In genomic region chr17:79165756-79166473, GRCh38 we compare ENCODE assay signal across 25 cellular contexts.
DNase-seq lines count a peak whose midpoint lies in the region; ATAC-seq, FAIRE-seq and TF ChIP-seq lines count a peak whose summit lies in the region.
"Had no signal": no experiment of that assay in that cellular context is flagged by ENCODE, and none has a peak within 500 bp of the region (broad histone marks: within the 10 kb centered on the region; RNA-seq: fewer than 3 reads in every experiment).

No MANE protein-coding gene starts in this region.

- H3K27me3 Mint-ChIP-seq in naive thymus-derived CD8-positive, alpha-beta T cell = no peaks in the 10 kb centered on the region

- no peak overlapping the region for H3K9ac ChIP-seq in BLaER1
- H3K9ac ChIP-seq in BLaER1 treated with 17β-estradiol and CSF1 and Interleukin-3, amounts not matched to agents 10 nM and 100 nM = peak overlapping the region in 2 of 11 experiments; percentile 18 to 52; a peak in 1 of 22 replicates

- no peak for ATAC-seq in naive thymus-derived CD8-positive, alpha-beta T cell
- ATAC-seq in right cardiac atrium = no peak
- ATAC-seq: GM12878 had no signal

- TF ChIP-seq CTCF in WERI-Rb-1 (IDR thresholded peaks at IDR 0.05; ENCODE audit: low read depth, low read length) = no peak

- POLR2A ChIA-PET in naive thymus-derived CD8-positive, alpha-beta T cell (lab: Charles Lee) = no interaction called here

- H3K9me3 Mint-ChIP-seq in naive thymus-derived CD8-positive, alpha-beta T cell = no peaks in the 10 kb centered on the region
- H3K9me3 Mint-ChIP-seq: CD4-positive, alpha-beta memory T cell; CD4-positive, CD25-positive, alpha-beta regulatory T cell; CD8-positive, alpha-beta memory T cell had no signal

- H3K9me3 ChIP-seq in BLaER1 (no peaks in the 10 kb centered on the region), WERI-Rb-1 (ENCODE audit: severe bottlenecking) (no peaks in the 10 kb centered on the region), right cardiac atrium (ENCODE audit: control insufficient read depth, low read length) (no peaks in the 10 kb centered on the region)
- no peaks in the 10 kb centered on the region for H3K9me3 ChIP-seq in BLaER1 treated with 17β-estradiol and CSF1 and Interleukin-3, amounts not matched to agents 10 nM and 100 nM (replicated peaks in 1 of 11)
- H3K9me3 ChIP-seq: BE2C had no signal

- H3K4me3 Mint-ChIP-seq in naive thymus-derived CD8-positive, alpha-beta T cell = no peak overlapping the region
- H3K4me3 Mint-ChIP-seq: CD14-positive monocyte; CD4-positive, alpha-beta memory T cell; CD4-positive, CD25-positive, alpha-beta regulatory T cell; CD8-positive, alpha-beta memory T cell had no signal

- peaks cover 6% of the 10 kb centered on the region; the same call in 1 of the 2 replicates for H3K27me3 ChIP-seq in BLaER1
- 0 out of 22 replicates have a peak, but pooled peaks cover 0 to 7% (median 0%) of the 10 kb centered on the region in 11 experiments for H3K27me3 ChIP-seq in BLaER1 treated with 17β-estradiol and CSF1 and Interleukin-3, amounts not matched to agents 10 nM and 100 nM
- H3K27me3 ChIP-seq in WERI-Rb-1 (ENCODE audit: insufficient read depth, low read depth, severe bottlenecking) = no peaks in the 10 kb centered on the region
- H3K27me3 ChIP-seq in right cardiac atrium (ENCODE audit: control insufficient read depth, insufficient read depth) = no peaks in the 10 kb centered on the region

- FAIRE-seq in GM19239 (lab: Jason Lieb, UNC) = no peak
- FAIRE-seq: A204.1, GM12878 had no signal

- H3K27ac Mint-ChIP-seq in naive thymus-derived CD8-positive, alpha-beta T cell = peak overlapping the region in 1 of 10 donors; percentile 40
- H3K27ac Mint-ChIP-seq: CD14-positive monocyte; CD4-positive, CD25-positive, alpha-beta regulatory T cell; CD8-positive, alpha-beta memory T cell had no signal

- H3K4me1 Mint-ChIP-seq in naive thymus-derived CD8-positive, alpha-beta T cell = peaks cover 3 to 13% (median 7%) of the 10 kb centered on the region in 4 donors
- H3K4me1 Mint-ChIP-seq: CD8-positive, alpha-beta memory T cell had no signal

- intact Hi-C loops in right cardiac atrium (cut with DNase I) = no loop called here

- WGBS in right cardiac atrium = 73% methylated on average over 24 of the region's 24 CpGs

- H3K36me3 ChIP-seq in BLaER1 (no peaks in the 10 kb centered on the region), WERI-Rb-1 (peaks cover 3% of the 10 kb centered on the region; the same call in 1 of the 2 replicates)
- no peaks in the 10 kb centered on the region for H3K36me3 ChIP-seq in BLaER1 treated with 17β-estradiol and CSF1 and Interleukin-3, amounts not matched to agents 10 nM and 100 nM
- H3K36me3 ChIP-seq: BE2C had no signal

- H3K4me2 ChIP-seq in BLaER1 = peak overlapping the region; percentile 81
- peak overlapping the region in 8 of 11 experiments; percentile 88 to 99 (median 96); a peak in 16 of 22 replicates for H3K4me2 ChIP-seq in BLaER1 treated with 17β-estradiol and CSF1 and Interleukin-3, amounts not matched to agents 10 nM and 100 nM

- H4K20me1 ChIP-seq in BLaER1 = no peaks in the 10 kb centered on the region
- H4K20me1 ChIP-seq in BLaER1 treated with 17β-estradiol and CSF1 and Interleukin-3, amounts not matched to agents 10 nM and 100 nM = no peaks in the 10 kb centered on the region; a peak in 1 of 22 replicates

- peak; percentile 28 for DNase-seq in NCI-H69 (lab: John Stamatoyannopoulos, UW)
- peak; percentile 56 for DNase-seq in WERI-Rb-1
- DNase-seq in GM19239 (ENCODE audit: insufficient read length, low spot score) = no peak
- no peak for DNase-seq in midbrain (lab: John Stamatoyannopoulos, UW)
- DNase-seq in naive thymus-derived CD8-positive, alpha-beta T cell = no peak
- no peak for DNase-seq in right cardiac atrium
- DNase-seq: 8988T; ACHN; BE2C; C1 segment of cervical spinal cord; CD4-positive, alpha-beta memory T cell; CD4-positive, CD25-positive, alpha-beta regulatory T cell; CD8-positive, alpha-beta memory T cell; DMS 273 treated with DMSO at 0.1 percent for 48 hours; DMS153; DMS53; DMS79; DND-41; EL; GDM1 had no signal

- H3K36me3 Mint-ChIP-seq in naive thymus-derived CD8-positive, alpha-beta T cell = no peaks in the 10 kb centered on the region
- H3K36me3 Mint-ChIP-seq: CD14-positive monocyte; CD4-positive, alpha-beta memory T cell; CD4-positive, CD25-positive, alpha-beta regulatory T cell; CD8-positive, alpha-beta memory T cell had no signal

- H3K27ac ChIP-seq in BLaER1 (peak overlapping the region; percentile 47), WERI-Rb-1 (peak overlapping the region; percentile 45), right cardiac atrium (ENCODE audit: low read length) (no peak overlapping the region)
- H3K27ac ChIP-seq in BLaER1 treated with 17β-estradiol and CSF1 and Interleukin-3, amounts not matched to agents 10 nM and 100 nM = peak overlapping the region in 1 of 11 experiments; percentile 3; a peak in 1 of 22 replicates

- H3K4me1 ChIP-seq in BLaER1 (peaks cover 98% of the 10 kb centered on the region), right cardiac atrium (ENCODE audit: control insufficient read depth, insufficient read depth, low read length) (no peaks in the 10 kb centered on the region)
- peaks cover 35 to 98% (median 90%) of the 10 kb centered on the region in 10 experiments for H3K4me1 ChIP-seq in BLaER1 treated with 17β-estradiol and CSF1 and Interleukin-3, amounts not matched to agents 10 nM and 100 nM

- H3K4me3 ChIP-seq in BLaER1 (no peak overlapping the region), WERI-Rb-1 (ENCODE audit: low read depth, low read length) (no peak overlapping the region), right cardiac atrium (ENCODE audit: low read length) (no peak overlapping the region)
- H3K4me3 ChIP-seq in BLaER1 treated with 17β-estradiol and CSF1 and Interleukin-3, amounts not matched to agents 10 nM and 100 nM = no peak overlapping the region
- H3K4me3 ChIP-seq: GM12878 had no signal

Comparison
In these comparisons a context has a peak if more than half of its experiments do, and no peak if none do; other contexts are left out.
1. DNase-seq: peak in NCI-H69 (single experiment) and WERI-Rb-1 (single experiment); none in GM19239 (single experiment), midbrain (single experiment), naive thymus-derived CD8-positive, alpha-beta T cell (0 of 10) and right cardiac atrium (0 of 3).